8 cellular contexts compared by ENCODE assay signal in the genomic region with DNA sequence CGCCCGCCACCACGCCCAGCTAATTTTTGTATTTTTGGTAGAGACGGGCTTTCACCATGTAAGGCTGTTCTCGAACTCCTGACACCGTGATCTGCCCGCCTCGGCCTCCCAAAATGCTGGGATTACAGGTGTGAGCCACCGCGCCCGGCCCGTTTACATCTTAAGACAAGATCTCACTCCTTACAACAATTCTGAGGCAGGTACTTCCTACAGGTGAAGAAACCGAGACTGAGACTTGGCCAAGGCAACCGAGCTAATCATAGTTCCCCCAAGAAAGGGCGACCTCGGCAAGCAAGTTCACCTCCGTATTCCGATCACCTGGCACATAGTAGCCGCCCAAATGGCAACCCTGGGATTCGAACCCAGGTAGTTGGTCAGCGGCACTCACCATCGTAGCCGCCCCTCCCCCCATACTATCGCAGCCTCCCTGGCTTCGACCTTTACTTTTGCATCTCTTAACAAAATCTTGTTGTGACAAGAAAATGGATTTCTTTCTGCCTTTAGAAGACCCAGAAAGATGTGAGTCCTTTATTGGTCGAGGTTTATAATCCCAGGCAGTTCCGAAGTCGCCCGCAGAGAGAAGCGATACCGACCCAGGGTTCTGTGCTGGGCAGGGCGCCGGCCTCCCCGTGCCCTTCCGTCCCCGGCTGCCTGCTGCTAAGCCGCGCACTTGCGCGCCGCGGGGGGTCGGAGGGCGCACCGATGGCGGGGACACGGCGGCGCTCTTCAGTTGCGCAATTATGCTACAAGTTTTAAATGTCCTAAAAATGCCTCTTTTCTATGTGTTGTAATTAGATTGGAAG. TPM values are rescaled to one million over a fixed set of nuclear protein-coding genes. Genes with fewer than 3 reads are reported as not detected.
DNase-seq lines count a peak whose midpoint lies in the region; ATAC-seq and TF ChIP-seq lines count a peak whose summit lies in the region.

No MANE protein-coding gene starts in this region.

- H3K27ac Mint-ChIP-seq in activated naive CD8-positive, alpha-beta T cell: no peak overlapping the region

- no peaks in the 10 kb centered on the region for H3K9me3 ChIP-seq in testis

- 16 to 22% methylated on average over 48 to 50 of the region's 50 CpGs for WGBS in testis, 2 donors

- H3K9me3 Mint-ChIP-seq in activated naive CD8-positive, alpha-beta T cell (ENCODE audit: low read depth): no peaks in the 10 kb centered on the region

- TF ChIP-seq CTCF in testis (IDR thresholded peaks at IDR 0.05): no peak

- peaks cover 5% of the 10 kb centered on the region for H3K4me1 ChIP-seq in testis

- no peaks in the 10 kb centered on the region for H3K36me3 ChIP-seq in testis (ENCODE audit: low read depth, missing control alignments)

- H3K27me3 Mint-ChIP-seq in activated naive CD8-positive, alpha-beta T cell: peaks cover 12% of the 10 kb centered on the region

- no peaks in the 10 kb centered on the region for H3K27me3 ChIP-seq in testis

- peak overlapping the region; percentile 66 for H3K4me3 ChIP-seq in testis

- no peaks in the 10 kb centered on the region for H3K36me3 Mint-ChIP-seq in activated naive CD8-positive, alpha-beta T cell

- no peak for ATAC-seq in left colon
- no peak for ATAC-seq in HG03196 (IDR thresholded peaks at IDR 0.05; ENCODE audit: unreplicated experiment)
- ATAC-seq in HG02981 (IDR thresholded peaks at IDR 0.05; ENCODE audit: unreplicated experiment): no peak

- peak; percentile 16 for DNase-seq in activated CD4-positive, alpha-beta T cell treated with anti-CD3 and anti-CD28 coated beads for 48 hours
- no peak for DNase-seq in activated CD4-positive, alpha-beta T cell treated with anti-CD3 and anti-CD28 coated beads for 1 hour
- DNase-seq in left colon (peak; percentile 53 to 56), testis (peak; percentile 21), OCI-M2 (lab: John Stamatoyannopoulos, UW; ENCODE audit: unreplicated experiment) (no peak)

- peak overlapping the region; percentile 90 for H3K4me3 Mint-ChIP-seq in activated naive CD8-positive, alpha-beta T cell

- H3K4me1 Mint-ChIP-seq in activated naive CD8-positive, alpha-beta T cell (ENCODE audit: low read depth): peaks cover 28% of the 10 kb centered on the region

- intact Hi-C loops in left colon (cut with DNase I, micrococcal nuclease): no loop called here
- intact Hi-C loops in testis (cut with DNase I; ENCODE audit: low total_unique reads): no loop called here

- TF ChIP-seq POLR2A in testis (IDR thresholded peaks at IDR 0.05): no peak

- no peak overlapping the region for H3K27ac ChIP-seq in testis

RNA-seq across cellular contexts. Expression of gene FZD5, which starts 1.1 kb away (rescaled TPM):
- total RNA-seq in left colon (100 to 1,000 TPM; 109 to 147 TPM), testis (1 to 10 TPM; 1.7 to 2.4 TPM)
- polyA plus RNA-seq in testis (ENCODE audit: insufficient read depth, low read depth, low replicate concordance): 0.95 TPM

RNA-seq across cellular contexts. Expression of gene CCNYL1, which starts 59.4 kb away (rescaled TPM):
- total RNA-seq in left colon (10 to 100 TPM; 38.6 to 51.4 TPM), testis (10 to 100 TPM; 13.8 to 25.6 TPM)
- 32.5 TPM for polyA plus RNA-seq in testis (ENCODE audit: insufficient read depth, low read depth, low replicate concordance)

Comparison
In these comparisons a context has a peak if more than half of its experiments do, and no peak if none do; other contexts are left out.
1. DNase-seq: peak in activated CD4-positive, alpha-beta T cell treated with anti-CD3 and anti-CD28 coated beads for 48 hours (single experiment), left colon (2 of 2) and testis (single experiment); none in activated CD4-positive, alpha-beta T cell treated with anti-CD3 and anti-CD28 coated beads for 1 hour (single experiment) and OCI-M2 (single experiment).
2. RNA of gene FZD5, which starts 1.1 kb away (total RNA-seq): 109 to 147 TPM in left colon; 1.7 to 2.4 TPM in testis; every median in the first group is over 10 times any median in the second.